Comparison of ENCODE assay signal across 8 cellular contexts in the genomic region with DNA sequence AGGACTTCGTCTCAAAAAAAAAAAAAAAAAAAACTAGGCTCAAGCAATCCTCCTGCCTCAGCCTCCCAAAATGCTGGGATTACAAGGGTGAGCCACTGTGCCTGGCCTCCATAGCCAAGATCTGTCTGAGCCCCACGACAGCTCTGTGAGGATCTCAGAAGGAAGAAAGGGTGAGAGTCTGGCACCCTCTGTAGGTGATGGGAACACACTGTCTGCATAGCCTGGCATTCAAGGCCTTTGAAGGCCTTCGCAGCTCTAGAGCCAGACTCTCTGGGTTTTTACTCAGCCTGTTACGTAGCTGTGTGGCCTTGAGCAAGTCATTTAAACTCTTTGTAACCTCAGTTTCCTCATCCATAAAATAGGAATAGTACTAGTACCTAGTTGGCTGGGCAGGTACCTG. TPM values are rescaled to one million over a fixed set of nuclear protein-coding genes. Genes with fewer than 3 reads are reported as not detected.
DNase-seq lines count a peak whose midpoint lies in the region; ATAC-seq, FAIRE-seq and TF ChIP-seq lines count a peak whose summit lies in the region.

No MANE protein-coding gene starts in this region.

- in situ Hi-C loops in GM12878 (cut with MboI) = loop anchor here (5.0 kb wide), 1 partner anchor 241 kb away; no protein-coding TSS in a partner anchor

- CTCF ChIA-PET in GM12878 (lab: Yijun Ruan, JAX) = interaction anchor here (0.6 to 3.9 kb wide), 39 partner anchors 9 to 579 kb away, joined by 3 to 58 read pairs (median 4); no protein-coding TSS in a partner anchor

- no peaks in the 10 kb centered on the region for H3K79me2 ChIP-seq in GM12878 (ENCODE audit: control insufficient read depth, insufficient read depth, low read length)

- H3K27me3 ChIP-seq in GM12878 (replicated peaks in 1 of 2; ENCODE audit: control insufficient read depth in 2 of 2, insufficient read depth in 2 of 2, low read length in 1 of 2) = no peaks in the 10 kb centered on the region

- no peaks in the 10 kb centered on the region for H3K27me3 Mint-ChIP-seq in T-helper 17 cell

- SMC1A ChIA-PET in GM12878 (lab: Charles Lee; ENCODE audit: uncharacterized antibody, unreplicated experiment) = interaction anchor here (0.6 to 13.4 kb wide), 25 partner anchors 11 to 586 kb away, joined by 3 to 105 read pairs (median 5); no protein-coding TSS in a partner anchor

- no TSS peak for BruUV-seq in GM12878 (replicated peaks; lab: Mats Ljungman, UMichigan)

- H3K4me1 ChIP-seq in GM12878 (ENCODE audit: control insufficient read depth, insufficient read depth, low read length) = no peaks in the 10 kb centered on the region

- H2AFZ ChIP-seq in GM12878 (ENCODE audit: control insufficient read depth, low read depth, low read length) = no peak overlapping the region

- DNase-seq in D721Med (ENCODE audit: insufficient read length, low spot score) = no peak
- no peak for DNase-seq in HFF-Myc (ENCODE audit: extremely low read depth, low read depth)
- peak; percentile 18 to 43 (median 42) for DNase-seq in T-helper 17 cell
- no peak for DNase-seq in GM12878 (ENCODE audit: low read depth, low spot score)
- peak; percentile 36 for DNase-seq in myocyte (ENCODE audit: low read depth)
- no peak for DNase-seq in DMS79 treated with DMSO at 0.1 percent for 48 hours (lab: John Stamatoyannopoulos, UW)

- TF ChIP-seq POLR2A in GM12878 (IDR thresholded peaks at IDR 0.05; ENCODE audit: low read depth, low read length) = no peak

- ATAC-seq in T-helper 17 cell (peak; percentile 100), GM12878 (peak; percentile 100), GM21423 (IDR thresholded peaks at IDR 0.05; ENCODE audit: unreplicated experiment) (no peak), HG02884 (IDR thresholded peaks at IDR 0.05; ENCODE audit: unreplicated experiment) (no peak)

- no peaks in the 10 kb centered on the region for H3K36me3 Mint-ChIP-seq in T-helper 17 cell (ENCODE audit: low read depth)

- intact Hi-C loops in GM12878 (cut with micrococcal nuclease; ENCODE audit: unreplicated experiment) = loop anchor here (1.0 to 2.0 kb wide), 2 partner anchors 77 to 246 kb away; no protein-coding TSS in a partner anchor

- H3K4me3 ChIP-seq in HFF-Myc (replicated peaks; ENCODE audit: low read depth, low read length) = no peak overlapping the region
- H3K4me3 ChIP-seq in GM12878 = no peak overlapping the region

- no peak overlapping the region for H3K4me2 ChIP-seq in GM12878 (ENCODE audit: control insufficient read depth, insufficient read depth)

- H3K36me3 ChIP-seq in GM12878 (ENCODE audit: control insufficient read depth in 2 of 2, insufficient read depth in 2 of 2, low read length in 1 of 2) = no peaks in the 10 kb centered on the region

- 42% methylated on average over 3 of the region's 4 CpGs for WGBS in GM12878 (ENCODE audit: insufficient coverage, insufficient replicate concordance, low lambda C conversion rate, missing lambda C conversion rate)

- H3K27ac Mint-ChIP-seq in T-helper 17 cell = no peak overlapping the region

- RAD21 ChIA-PET in GM12878 (lab: Charles Lee; ENCODE audit: unreplicated experiment) = interaction anchor here (0.6 to 4.5 kb wide), 24 partner anchors 8 to 578 kb away, joined by 3 to 34 read pairs (median 4); no protein-coding TSS in a partner anchor

- H3K4me1 Mint-ChIP-seq in T-helper 17 cell = no peaks in the 10 kb centered on the region

- H4K20me1 ChIP-seq in GM12878 (ENCODE audit: control insufficient read depth, insufficient read depth) = no peaks in the 10 kb centered on the region

- TF ChIP-seq RAD21 in GM12878 (IDR thresholded peaks at IDR 0.05; ENCODE audit: insufficient read depth, low read depth, low read length) = peak; percentile 87

- H3K27ac ChIP-seq in GM12878 (ENCODE audit: control insufficient read depth, insufficient read depth) = no peak overlapping the region

- no peak for TF ChIP-seq EP300 in GM12878 (IDR thresholded peaks at IDR 0.05; ENCODE audit: borderline replicate concordance in 1 of 2, control insufficient read depth in 1 of 2, low read depth in 2 of 2, low read length in 2 of 2)

- H3K9me3 ChIP-seq in T-helper 17 cell (ENCODE audit: control insufficient read depth, low read length, poor library complexity, severe bottlenecking) (no peaks in the 10 kb centered on the region), GM12878 (replicated peaks; ENCODE audit: control insufficient read depth, insufficient read depth, low read length) (no peaks in the 10 kb centered on the region)

- FAIRE-seq in D721Med (lab: Jason Lieb, UNC) (no peak), GM12878 (lab: Jason Lieb, UNC) (peak; percentile 87)

- no peak overlapping the region for H3K9ac ChIP-seq in GM12878 (ENCODE audit: control insufficient read depth, insufficient read depth, low read length)

- no peak overlapping the region for H3K4me3 Mint-ChIP-seq in T-helper 17 cell

- POLR2A ChIA-PET in GM12878 (lab: Charles Lee) = interaction anchor here (0.6 to 1.3 kb wide), 3 partner anchors 30 to 130 kb away, joined by 5 to 6 read pairs (median 6); no protein-coding TSS in a partner anchor

- TF ChIP-seq CTCF in D721Med (IDR thresholded peaks at IDR 0.05; ENCODE audit: insufficient read depth, missing control alignments) (peak; percentile 40), HFF-Myc (IDR thresholded peaks at IDR 0.05; ENCODE audit: low read depth, low read length, missing control alignments) (peak; percentile 49), GM12878 (IDR thresholded peaks at IDR 0.05 in 2 of 3, conservative IDR thresholded peaks at IDR 0.05 in 1 of 3; ENCODE audit: control insufficient read depth in 2 of 3, extremely low read depth in 1 of 3, insufficient read depth in 1 of 3, low read depth in 3 of 3, low read length in 3 of 3) (peak; percentile 73 to 85 (median 80))

TF ChIP-seq in GM12878, 131 proteins besides CTCF, POLR2A, EP300 and RAD21:
- TF ChIP-seq JUND (IDR thresholded peaks at IDR 0.05; ENCODE audit: low read depth, low read length) (no peak), NBN (IDR thresholded peaks at IDR 0.05) (peak; percentile 41; the same call in 1 of the 2 replicates), SMARCA5 (IDR thresholded peaks at IDR 0.05) (peak; percentile 88), RUNX3 (IDR thresholded peaks at IDR 0.05; ENCODE audit: low read length) (no peak), POLR2AphosphoS2 (IDR thresholded peaks at IDR 0.05; ENCODE audit: low read depth, low read length) (no peak), SMC3 (IDR thresholded peaks at IDR 0.05; ENCODE audit: borderline replicate concordance, low read length) (peak; percentile 81; the same call in 1 of the 2 replicates)

RNA-seq across cellular contexts. Expression of a gene that starts 6.3 kb away (rescaled TPM):
- total RNA-seq in T-helper 17 cell (100 to 1,000 TPM; 308 to 310 TPM), GM12878 (2014; rRNA removed) (117 and 134 TPM in 2 replicates), GM12878 (2014; rRNA removed; fragmentation: Illumina TruSeq; extraction: Trizol) (79.2 and 86.3 TPM in 2 replicates), GM12878 (2021) (178 and 180 TPM in 2 replicates), myocyte (53.6 and 62.5 TPM in 2 replicates)
- total RNA-seq in GM12878 (2013; cell fraction: nucleolus; rRNA removed) = 640 and 681 TPM in 2 replicates
- polyA plus RNA-seq in GM12878 (2011; ENCODE audit: low read depth) = 101 TPM
- polyA plus RNA-seq in GM12878 (2011; rRNA removed) (233 and 246 TPM in 2 replicates), GM12878 (2014; fragmentation: Illumina TruSeq; extraction: Trizol) (136 and 149 TPM in 2 replicates), GM12878 (2014; fragmentation: Nextera tagmentation; extraction: Ambion mirVana) (10 to 100 TPM in 1 of 2 experiments, 1 to 10 TPM in 1; 9.9 to 26.8 TPM), GM12878 (2014; rRNA removed) (143 and 152 TPM in 2 replicates), GM12878 (2016; fragmentation: Nextera tagmentation; extraction: Ambion mirVana) (10 to 100 TPM; 55.0 to 55.2 TPM)
- polyA plus RNA-seq in GM12878 (2011; cell fraction: cytosol; rRNA removed) = 320 and 350 TPM in 2 replicates
- polyA plus RNA-seq in GM12878 (2011; cell fraction: nucleus; rRNA removed) = 448 and 489 TPM in 2 replicates
- polyA plus RNA-seq in GM12878 (2012) = 110 and 124 TPM in 2 replicates
- polyA minus RNA-seq in GM12878 (2011; rRNA and poly(A)+ RNA removed) = 462 and 470 TPM in 2 replicates
- polyA minus RNA-seq in GM12878 (2011; cell fraction: cytosol; rRNA and poly(A)+ RNA removed) = 122 and 141 TPM in 2 replicates
- polyA minus RNA-seq in GM12878 (2011; cell fraction: nucleus; rRNA and poly(A)+ RNA removed) = 280 and 319 TPM in 2 replicates
- 74.4 TPM for polyA plus RNA-seq in myocyte (2012)

Comparison
In these comparisons a context has a peak if more than half of its experiments do, and no peak if none do; other contexts are left out.
1. DNase-seq: peak in T-helper 17 cell (3 of 3) and myocyte (single experiment); none in D721Med (single experiment), HFF-Myc (single experiment), GM12878 (single experiment) and DMS79 treated with DMSO at 0.1 percent for 48 hours (single experiment).
2. ATAC-seq: peak in T-helper 17 cell (single experiment) and GM12878 (single experiment); none in GM21423 (single experiment) and HG02884 (single experiment).
3. Peak in every context shown above with its lines, with median percentiles within 50 percentile points of each other: CTCF ChIP-seq.